In the genomic region with DNA sequence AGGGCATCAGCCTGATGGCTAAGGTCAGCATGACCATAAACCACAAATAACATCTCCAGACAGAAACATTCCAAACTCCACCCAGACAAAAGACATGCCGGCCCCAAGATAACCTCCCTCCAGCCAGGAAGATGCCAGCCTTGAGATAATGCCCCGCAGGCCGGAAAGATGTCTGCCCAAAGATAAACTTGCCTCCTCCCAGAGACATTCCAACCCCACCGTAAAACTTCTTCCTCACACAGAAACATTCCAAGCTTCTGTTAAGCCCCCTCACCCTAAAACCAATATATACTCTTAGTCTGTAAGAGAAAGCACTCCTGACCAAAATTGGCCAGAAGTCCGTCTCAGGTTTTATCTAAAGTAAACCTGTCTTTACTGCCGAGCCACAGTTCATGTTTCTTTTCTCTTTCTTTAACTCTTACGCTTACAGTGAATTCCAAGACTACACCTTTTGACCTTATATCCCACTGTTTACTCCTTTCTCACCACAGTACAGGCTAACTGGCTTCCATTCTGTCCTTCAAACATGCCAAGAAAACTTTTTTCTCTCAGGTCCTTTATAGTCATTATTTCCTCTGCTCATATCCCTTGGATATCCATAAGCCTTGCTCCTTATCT, we compare ENCODE assay signal across 22 cellular contexts.
"Had no signal": no experiment of that assay in that cellular context is flagged by ENCODE, and none has a peak within 500 bp of the region (broad histone marks: within the 10 kb centered on the region; RNA-seq: fewer than 3 reads in every experiment).

No MANE protein-coding gene starts in this region.

- H3K27me3 Mint-ChIP-seq: activated B cell treated with CpG ODN at 0.5 μM for 24 hours; activated CD4-positive, alpha-beta memory T cell treated with anti-CD3 and anti-CD28 coated beads, Interleukin-2, amount 10 ng/mL, durations not matched to agents 7 days and 5 days; activated CD8-positive, alpha-beta memory T cell treated with anti-CD3 and anti-CD28 coated beads, Interleukin-2, amount 10 ng/mL, durations not matched to agents 7 days and 5 days; activated naive CD8-positive, alpha-beta T cell treated with anti-CD3 and anti-CD28 coated beads, Interleukin-2, amount 10 ng/mL, durations not matched to agents 7 days and 5 days; memory B cell had no signal

- H3K27ac ChIP-seq: brain microvascular endothelial cell, dorsolateral prefrontal cortex, epithelial cell of prostate, left ventricle myocardium inferior, ovary, psoas muscle, skin epidermis, tibial artery had no signal

- H3K36me3 ChIP-seq: brain microvascular endothelial cell, left ventricle myocardium inferior, ovary, tibial artery had no signal

- DNase-seq: activated B cell treated with CpG ODN at 0.5 μM for 24 hours; activated CD4-positive, alpha-beta memory T cell treated with anti-CD3 and anti-CD28 coated beads, Interleukin-2, amount 10 ng/mL, durations not matched to agents 7 days and 5 days; activated CD4-positive, alpha-beta T cell treated with anti-CD3 and anti-CD28 coated beads for 4 hours; activated CD8-positive, alpha-beta memory T cell treated with anti-CD3 and anti-CD28 coated beads, Interleukin-2, amount 10 ng/mL, durations not matched to agents 7 days and 5 days; activated naive CD4-positive, alpha-beta T cell treated with Interleukin-2 at 50 U/mL for 16 hours; activated naive CD8-positive, alpha-beta T cell treated with anti-CD3 and anti-CD28 coated beads, Interleukin-2, amount 10 ng/mL, durations not matched to agents 7 days and 5 days; brain microvascular endothelial cell; central memory CD4-positive, alpha-beta T cell; dorsolateral prefrontal cortex; foreskin melanocyte; kidney glomerular epithelial cell; left ventricle myocardium inferior; naive thymus-derived CD4-positive, alpha-beta T cell; ovary; psoas muscle; right cardiac atrium; stimulated activated naive CD8-positive, alpha-beta T cell treated with anti-CD3 and anti-CD28 coated beads, Interleukin-15, Interleukin-2, amounts not matched to agents 100 U/mL and 50 U/mL, for 24 hours; substantia nigra; tibial artery had no signal

- H3K27ac Mint-ChIP-seq: activated B cell treated with CpG ODN at 0.5 μM for 24 hours; activated CD4-positive, alpha-beta memory T cell treated with anti-CD3 and anti-CD28 coated beads, Interleukin-2, amount 10 ng/mL, durations not matched to agents 7 days and 5 days; activated CD8-positive, alpha-beta memory T cell treated with anti-CD3 and anti-CD28 coated beads, Interleukin-2, amount 10 ng/mL, durations not matched to agents 7 days and 5 days; activated naive CD8-positive, alpha-beta T cell treated with anti-CD3 and anti-CD28 coated beads, Interleukin-2, amount 10 ng/mL, durations not matched to agents 7 days and 5 days; memory B cell; naive thymus-derived CD4-positive, alpha-beta T cell had no signal

- H3K4me3 ChIP-seq: dorsolateral prefrontal cortex, left ventricle myocardium inferior, ovary, psoas muscle, skin epidermis, tibial artery had no signal

- H3K4me3 Mint-ChIP-seq: activated B cell treated with CpG ODN at 0.5 μM for 24 hours; activated CD4-positive, alpha-beta memory T cell treated with anti-CD3 and anti-CD28 coated beads, Interleukin-2, amount 10 ng/mL, durations not matched to agents 7 days and 5 days; activated CD8-positive, alpha-beta memory T cell treated with anti-CD3 and anti-CD28 coated beads, Interleukin-2, amount 10 ng/mL, durations not matched to agents 7 days and 5 days; activated naive CD8-positive, alpha-beta T cell treated with anti-CD3 and anti-CD28 coated beads, Interleukin-2, amount 10 ng/mL, durations not matched to agents 7 days and 5 days; memory B cell; naive thymus-derived CD4-positive, alpha-beta T cell had no signal

- H3K4me1 ChIP-seq: left ventricle myocardium inferior, psoas muscle, tibial artery had no signal

- H3K9me3 ChIP-seq: ovary, psoas muscle, tibial artery had no signal

- ATAC-seq: activated CD8-positive, alpha-beta memory T cell treated with anti-CD3 and anti-CD28 coated beads, Interleukin-2, amount 10 ng/mL, durations not matched to agents 7 days and 5 days; naive thymus-derived CD4-positive, alpha-beta T cell; psoas muscle; right cardiac atrium; stimulated activated naive CD8-positive, alpha-beta T cell treated with anti-CD3 and anti-CD28 coated beads, Interleukin-15, Interleukin-2, amounts not matched to agents 100 U/mL and 50 U/mL, for 24 hours had no signal

- H3K9me3 Mint-ChIP-seq: activated CD4-positive, alpha-beta memory T cell treated with anti-CD3 and anti-CD28 coated beads, Interleukin-2, amount 10 ng/mL, durations not matched to agents 7 days and 5 days; activated naive CD8-positive, alpha-beta T cell treated with anti-CD3 and anti-CD28 coated beads, Interleukin-2, amount 10 ng/mL, durations not matched to agents 7 days and 5 days; memory B cell had no signal

- H3K36me3 Mint-ChIP-seq: activated CD8-positive, alpha-beta memory T cell treated with anti-CD3 and anti-CD28 coated beads, Interleukin-2, amount 10 ng/mL, durations not matched to agents 7 days and 5 days; activated naive CD8-positive, alpha-beta T cell treated with anti-CD3 and anti-CD28 coated beads, Interleukin-2, amount 10 ng/mL, durations not matched to agents 7 days and 5 days; memory B cell; naive thymus-derived CD4-positive, alpha-beta T cell had no signal

- H3K4me1 Mint-ChIP-seq: activated B cell treated with CpG ODN at 0.5 μM for 24 hours; activated CD4-positive, alpha-beta memory T cell treated with anti-CD3 and anti-CD28 coated beads, Interleukin-2, amount 10 ng/mL, durations not matched to agents 7 days and 5 days; activated CD8-positive, alpha-beta memory T cell treated with anti-CD3 and anti-CD28 coated beads, Interleukin-2, amount 10 ng/mL, durations not matched to agents 7 days and 5 days; activated naive CD8-positive, alpha-beta T cell treated with anti-CD3 and anti-CD28 coated beads, Interleukin-2, amount 10 ng/mL, durations not matched to agents 7 days and 5 days; memory B cell; naive thymus-derived CD4-positive, alpha-beta T cell had no signal
